In the genomic region with DNA sequence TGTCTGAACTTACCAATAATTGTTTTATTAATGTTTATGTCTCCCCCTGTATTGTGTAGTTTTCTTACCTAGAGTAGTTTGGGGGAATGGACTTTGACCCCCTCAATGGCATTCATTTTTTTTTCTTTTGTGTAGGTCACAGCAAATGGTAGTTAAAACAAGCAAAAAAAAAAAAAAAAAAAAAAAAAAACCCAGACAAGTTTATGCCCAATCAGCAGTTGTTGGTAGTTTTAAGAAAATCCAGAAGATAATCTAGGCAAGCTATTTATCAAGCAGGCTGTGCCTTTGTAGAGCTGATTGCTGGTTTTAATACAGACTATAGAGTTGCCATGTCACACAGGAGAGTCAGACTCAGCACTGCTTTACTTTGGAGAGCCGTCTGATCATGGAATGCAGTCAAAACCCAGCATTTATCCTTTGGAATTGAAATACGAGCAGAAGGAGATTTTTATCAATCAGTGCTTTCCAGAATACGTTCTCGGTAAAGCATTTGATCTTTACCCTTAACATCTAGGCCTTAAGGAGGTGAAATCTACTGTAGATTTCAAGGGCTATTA, we compare ENCODE assay signal across 2 cellular contexts.
A peak's percentile ranks its signal among the peaks of the same experiment; 100 is the strongest.
TF ChIP-seq lines count a peak whose summit lies in the region.

No MANE protein-coding gene starts in this region.

TF ChIP-seq in H1, 55 proteins besides CTCF, POLR2A, EP300 and RAD21:
- TF ChIP-seq BACH1 (IDR thresholded peaks at IDR 0.05; ENCODE audit: low read length) (no peak), MAFK (IDR thresholded peaks at IDR 0.05; ENCODE audit: low read depth, low read length) (0 out of 2 replicates have a peak, but pooled peaks have one; percentile 7)

TF ChIP-seq in liver, 16 proteins besides CTCF, POLR2A, EP300 and RAD21:
- TF ChIP-seq HNF4A (conservative IDR thresholded peaks at IDR 0.05) (peak in 1 of 2 donors; percentile 9), FOXA2 (IDR thresholded peaks at IDR 0.05) (peak; percentile 16), RXRA (IDR thresholded peaks at IDR 0.05) (no peak), NR2F2 (IDR thresholded peaks at IDR 0.05) (no peak)
- TF ChIP-seq, protein P1, sequence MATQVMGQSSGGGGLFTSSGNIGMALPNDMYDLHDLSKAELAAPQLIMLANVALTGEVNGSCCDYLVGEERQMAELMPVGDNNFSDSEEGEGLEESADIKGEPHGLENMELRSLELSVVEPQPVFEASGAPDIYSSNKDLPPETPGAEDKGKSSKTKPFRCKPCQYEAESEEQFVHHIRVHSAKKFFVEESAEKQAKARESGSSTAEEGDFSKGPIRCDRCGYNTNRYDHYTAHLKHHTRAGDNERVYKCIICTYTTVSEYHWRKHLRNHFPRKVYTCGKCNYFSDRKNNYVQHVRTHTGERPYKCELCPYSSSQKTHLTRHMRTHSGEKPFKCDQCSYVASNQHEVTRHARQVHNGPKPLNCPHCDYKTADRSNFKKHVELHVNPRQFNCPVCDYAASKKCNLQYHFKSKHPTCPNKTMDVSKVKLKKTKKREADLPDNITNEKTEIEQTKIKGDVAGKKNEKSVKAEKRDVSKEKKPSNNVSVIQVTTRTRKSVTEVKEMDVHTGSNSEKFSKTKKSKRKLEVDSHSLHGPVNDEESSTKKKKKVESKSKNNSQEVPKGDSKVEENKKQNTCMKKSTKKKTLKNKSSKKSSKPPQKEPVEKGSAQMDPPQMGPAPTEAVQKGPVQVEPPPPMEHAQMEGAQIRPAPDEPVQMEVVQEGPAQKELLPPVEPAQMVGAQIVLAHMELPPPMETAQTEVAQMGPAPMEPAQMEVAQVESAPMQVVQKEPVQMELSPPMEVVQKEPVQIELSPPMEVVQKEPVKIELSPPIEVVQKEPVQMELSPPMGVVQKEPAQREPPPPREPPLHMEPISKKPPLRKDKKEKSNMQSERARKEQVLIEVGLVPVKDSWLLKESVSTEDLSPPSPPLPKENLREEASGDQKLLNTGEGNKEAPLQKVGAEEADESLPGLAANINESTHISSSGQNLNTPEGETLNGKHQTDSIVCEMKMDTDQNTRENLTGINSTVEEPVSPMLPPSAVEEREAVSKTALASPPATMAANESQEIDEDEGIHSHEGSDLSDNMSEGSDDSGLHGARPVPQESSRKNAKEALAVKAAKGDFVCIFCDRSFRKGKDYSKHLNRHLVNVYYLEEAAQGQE (IDR thresholded peaks at IDR 0.05), result peak; percentile 98
